12 cellular contexts compared by ENCODE assay signal in the genomic region with DNA sequence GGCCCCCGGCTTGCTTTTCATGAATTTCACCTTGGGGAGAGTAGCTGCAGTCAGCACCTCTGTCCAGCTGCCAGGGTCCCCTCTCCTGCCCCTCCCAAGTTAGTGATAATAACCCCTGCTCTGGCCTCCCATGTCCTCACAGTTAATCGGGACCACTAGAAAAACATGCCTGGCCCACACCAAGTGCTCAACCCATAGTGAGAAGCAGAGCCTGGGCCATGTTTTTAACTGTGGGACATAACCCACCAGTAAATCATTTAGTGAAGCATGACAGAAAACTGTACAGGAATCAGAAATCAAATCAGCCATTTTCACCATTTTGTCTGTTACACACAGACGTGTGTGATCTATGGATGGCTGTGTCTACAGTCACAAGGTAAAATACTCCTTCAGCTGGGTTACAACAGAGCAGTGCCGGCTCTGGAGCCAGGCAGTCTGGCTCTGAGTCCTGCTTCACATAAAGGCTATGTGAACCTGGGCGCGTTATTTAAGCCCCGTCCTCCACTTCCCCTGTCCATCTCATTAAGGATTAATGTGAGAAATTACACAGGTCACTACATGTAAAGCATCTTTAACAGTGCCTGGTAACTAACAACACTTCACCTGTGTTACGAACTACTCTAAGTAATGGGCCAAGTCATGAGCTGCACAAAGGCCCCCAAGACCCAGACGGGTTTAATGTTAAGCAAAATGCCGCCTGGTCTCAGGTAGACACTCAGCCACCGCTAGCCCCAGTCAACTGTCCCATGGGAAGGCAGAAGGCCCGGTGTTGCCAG. TPM values are rescaled to one million over a fixed set of nuclear protein-coding genes. Genes with fewer than 3 reads are reported as not detected.
DNase-seq lines count a peak whose midpoint lies in the region; ATAC-seq and TF ChIP-seq lines count a peak whose summit lies in the region.
"Had no signal": no experiment of that assay in that cellular context is flagged by ENCODE, and none has a peak within 500 bp of the region (broad histone marks: within the 10 kb centered on the region; RNA-seq: fewer than 3 reads in every experiment).

No MANE protein-coding gene starts in this region.

- peak; percentile 3; the same call in 1 of the 3 replicates for ATAC-seq in RWPE2 (ENCODE audit: low read depth)
- no peak for ATAC-seq in GM21515 (IDR thresholded peaks at IDR 0.05; ENCODE audit: unreplicated experiment)

- H3K9ac ChIP-seq in endocrine pancreas (ENCODE audit: control insufficient read depth, insufficient read depth, low read length) = peak overlapping the region; percentile 40

- H3K9me3 ChIP-seq in RWPE2 (ENCODE audit: severe bottlenecking) = no peaks in the 10 kb centered on the region
- no peaks in the 10 kb centered on the region for H3K9me3 ChIP-seq in endocrine pancreas (ENCODE audit: control insufficient read depth, low read length)
- no peaks in the 10 kb centered on the region for H3K9me3 ChIP-seq in prostate gland

- H3K4me3 ChIP-seq in RWPE2 (ENCODE audit: severe bottlenecking) = no peak overlapping the region
- no peak overlapping the region for H3K4me3 ChIP-seq in endocrine pancreas (ENCODE audit: control insufficient read depth, insufficient read depth, low read length)
- H3K4me3 ChIP-seq in prostate gland = no peak overlapping the region

- peaks cover 46% of the 10 kb centered on the region for H3K4me1 ChIP-seq in RWPE2 (ENCODE audit: insufficient read depth, poor library complexity, severe bottlenecking)
- peaks cover 6% of the 10 kb centered on the region for H3K4me1 ChIP-seq in endocrine pancreas (ENCODE audit: control insufficient read depth, insufficient read depth, low read length)
- peaks cover 34% of the 10 kb centered on the region for H3K4me1 ChIP-seq in prostate gland (replicated peaks)

- TF ChIP-seq CTCF in RWPE2 (IDR thresholded peaks at IDR 0.05; ENCODE audit: poor library complexity, severe bottlenecking) (peak; percentile 49), prostate gland (IDR thresholded peaks at IDR 0.05) (no peak)

- peak; percentile 28 for TF ChIP-seq POLR2A in GM19193 (IDR thresholded peaks at IDR 0.05; ENCODE audit: extremely low read depth, insufficient read depth, insufficient read length)
- TF ChIP-seq POLR2A in prostate gland (IDR thresholded peaks at IDR 0.05) = no peak

- WGBS in prostate gland = 71% methylated on average over 12 of the region's 12 CpGs

- H3K27ac ChIP-seq in RWPE2 (ENCODE audit: poor library complexity, severe bottlenecking) = peak overlapping the region; percentile 82
- H3K27ac ChIP-seq in prostate gland = peak overlapping the region; percentile 64 to 81

- intact Hi-C loops in prostate gland (cut with DNase I) = loop anchor here (10.0 kb wide), 2 partner anchors 114 to 194 kb away; a partner anchor contains a TSS

- H3K36me3 ChIP-seq in RWPE2 (ENCODE audit: low read depth) (peaks cover 80% of the 10 kb centered on the region), endocrine pancreas (ENCODE audit: control insufficient read depth, insufficient read depth, low read length) (peaks cover 13% of the 10 kb centered on the region), prostate gland (peaks cover 28 to 41% of the 10 kb centered on the region in 2 donors)

- H3K27me3 ChIP-seq in RWPE2 (ENCODE audit: insufficient read depth, poor library complexity, severe bottlenecking) (no peaks in the 10 kb centered on the region), endocrine pancreas (ENCODE audit: control insufficient read depth, insufficient read depth, low read length) (no peaks in the 10 kb centered on the region), prostate gland (replicated peaks; ENCODE audit: insufficient read depth) (no peaks in the 10 kb centered on the region)

- DNase-seq in RWPE2 (ENCODE audit: low spot score) (no peak), prostate gland (ENCODE audit: low spot score) (no peak), foreskin melanocyte (no peak), NCI-H187 treated with DMSO at 0.1 percent for 48 hours (lab: John Stamatoyannopoulos, UW) (no peak), anterior cingulate cortex (lab: John Stamatoyannopoulos, UW) (no peak)
- DNase-seq: DMS79 treated with DMSO at 0.1 percent for 48 hours; effector CD8-positive, alpha-beta T cell; NCI-H82 had no signal

RNA-seq across cellular contexts. Expression of a gene that starts 7.6 kb away (rescaled TPM):
- 100 to 1,000 TPM; 129 to 158 TPM for total RNA-seq in prostate gland

RNA-seq across cellular contexts. Expression of a gene that starts 10.6 kb away (rescaled TPM):
- 100 to 1,000 TPM; 210 to 231 TPM for total RNA-seq in prostate gland

RNA-seq across cellular contexts. Expression of a gene that starts 26.4 kb away (rescaled TPM):
- total RNA-seq in prostate gland = 1 to 10 TPM in 1 of 2 donors, under 1 TPM in 1; 0.91 to 3.7 TPM
- total RNA-seq: osteocyte had no signal

RNA-seq across cellular contexts. Expression of a gene that starts 38.9 kb away (rescaled TPM):
- total RNA-seq in prostate gland = 10 to 100 TPM in 1 of 2 donors, 1 to 10 TPM in 1; 3.1 to 10.2 TPM
- total RNA-seq: osteocyte had no signal

RNA-seq across cellular contexts. Expression of a gene that starts 50.2 kb away (rescaled TPM):
- 1 to 10 TPM; 3.8 to 9.8 TPM for total RNA-seq in prostate gland
- total RNA-seq: osteocyte had no signal
